Comparison of ENCODE assay signal across 7 cellular contexts in the genomic region with DNA sequence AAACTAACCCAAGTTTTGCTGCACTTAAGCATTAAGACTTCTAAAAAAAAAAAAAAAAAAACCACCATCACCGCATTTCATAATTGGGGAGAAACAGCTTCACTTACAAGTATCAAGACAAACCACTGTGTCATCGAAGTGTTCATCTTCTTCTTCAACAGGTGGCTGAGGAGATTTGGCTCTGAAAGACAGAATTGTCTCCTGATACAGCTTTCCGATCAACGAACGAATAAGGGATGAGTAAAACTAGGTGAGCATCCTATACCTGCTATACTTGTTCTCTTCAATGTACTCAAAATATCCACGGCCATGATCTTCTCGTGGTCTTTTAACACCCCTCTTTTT. TPM values are rescaled to one million over a fixed set of nuclear protein-coding genes. Genes with fewer than 3 reads are reported as not detected.
DNase-seq lines count a peak whose midpoint lies in the region; ATAC-seq and TF ChIP-seq lines count a peak whose summit lies in the region.

No MANE protein-coding gene starts in this region.

- H3K36me3 ChIP-seq in H7 (replicated peaks; ENCODE audit: control insufficient read depth, insufficient read depth, low read length): peaks cover 35% of the 10 kb centered on the region
- H3K36me3 ChIP-seq in PC-9 (ENCODE audit: low read depth): peaks cover 54% of the 10 kb centered on the region
- H3K36me3 ChIP-seq in ovary: no peaks in the 10 kb centered on the region

- H3K9me3 ChIP-seq in PC-9 (ENCODE audit: insufficient read depth, low read depth): no peaks in the 10 kb centered on the region
- H3K9me3 ChIP-seq in ovary: no peaks in the 10 kb centered on the region

- CTCF ChIA-PET in PC-9 (lab: Charles Lee): interaction anchor here (0.6 to 0.7 kb wide), 2 partner anchors 109 to 185 kb away, joined by 5 to 8 read pairs; no protein-coding TSS in a partner anchor

- TSS peak; percentile 22 for BruUV-seq in PC-9 (replicated peaks; lab: Mats Ljungman, UMichigan)

- POLR2A ChIA-PET in PC-9 (lab: Charles Lee; ENCODE audit: unreplicated experiment): no interaction called here

- peak overlapping the region; percentile 89 for H3K4me2 ChIP-seq in PC-9

- H3K4me3 Mint-ChIP-seq in endothelial cell (ENCODE audit: unreplicated experiment): peak overlapping the region; percentile 97

- H3K27ac ChIP-seq in PC-9 (peak overlapping the region; percentile 70), ovary (peak overlapping the region; percentile 98 to 99)

- no peak for ATAC-seq in HG03045 (IDR thresholded peaks at IDR 0.05; ENCODE audit: unreplicated experiment)

- H3K4me3 ChIP-seq in H7 (ENCODE audit: insufficient read depth, low read depth, low read length) (peak overlapping the region; percentile 100), PC-9 (peak overlapping the region; percentile 98), ovary (peak overlapping the region; percentile 76)

- H3K9me2 ChIP-seq in PC-9 (ENCODE audit: insufficient read depth): no peaks in the 10 kb centered on the region

- peaks cover 56% of the 10 kb centered on the region for H3K4me1 Mint-ChIP-seq in endothelial cell (ENCODE audit: unreplicated experiment)

- H3K27me3 Mint-ChIP-seq in endothelial cell (ENCODE audit: unreplicated experiment): peaks cover 24% of the 10 kb centered on the region

- H2AFZ ChIP-seq in PC-9: peak overlapping the region; percentile 52; the same call in 1 of the 2 replicates

- H3K36me3 Mint-ChIP-seq in endothelial cell (ENCODE audit: low read depth, unreplicated experiment): peaks cover 51% of the 10 kb centered on the region

- H3K4me1 ChIP-seq in PC-9 (replicated peaks; ENCODE audit: insufficient read depth) (peaks cover 31% of the 10 kb centered on the region), ovary (ENCODE audit: insufficient read depth) (peaks cover 10% of the 10 kb centered on the region)

- H3F3A ChIP-seq in PC-9 (ENCODE audit: insufficient read depth, low read depth): peaks cover 54% of the 10 kb centered on the region

- H3K27ac Mint-ChIP-seq in endothelial cell (ENCODE audit: unreplicated experiment): peak overlapping the region; percentile 88

- no peak for TF ChIP-seq POLR2A in ovary (IDR thresholded peaks at IDR 0.05)

- DNase-seq in H7 (no peak), PC-9 (no peak), endothelial cell (ENCODE audit: low spot score) (no peak), ovary (no peak), hippocampal formation (lab: John Stamatoyannopoulos, UW) (no peak)
- DNase-seq in stimulated activated CD8-positive, alpha-beta memory T cell treated with anti-CD3 and anti-CD28 coated beads, Interleukin-4, amount 100 ng/mL, for 48 hours: no peak

- WGBS in ovary, 3 donors: 0 to 1% (median 1%) methylated on average over 7 of the region's 7 CpGs

- no peak for TF ChIP-seq EP300 in ovary (IDR thresholded peaks at IDR 0.05)

- H3K27me3 ChIP-seq in H7 (ENCODE audit: control insufficient read depth, insufficient read depth, low read length): no peaks in the 10 kb centered on the region
- H3K27me3 ChIP-seq in PC-9 (ENCODE audit: insufficient read depth, low read depth): no peaks in the 10 kb centered on the region
- H3K27me3 ChIP-seq in ovary: no peaks in the 10 kb centered on the region

- TF ChIP-seq CTCF in PC-9 (conservative IDR thresholded peaks at IDR 0.05): no peak
- TF ChIP-seq CTCF in endothelial cell (IDR thresholded peaks at IDR 0.05; ENCODE audit: unreplicated experiment): no peak
- no peak for TF ChIP-seq CTCF in ovary (IDR thresholded peaks at IDR 0.05)

- H3K9me3 Mint-ChIP-seq in endothelial cell (ENCODE audit: unreplicated experiment): no peaks in the 10 kb centered on the region

- H4K20me1 ChIP-seq in PC-9 (ENCODE audit: insufficient read depth): peaks cover 55% of the 10 kb centered on the region

- intact Hi-C loops in PC-9 (cut with micrococcal nuclease; ENCODE audit: unreplicated experiment): loop anchor here (2.0 to 10.0 kb wide), 3 partner anchors 292 to 815 kb away; a partner anchor contains a TSS
- intact Hi-C loops in ovary (cut with DNase I): loop anchor here in 1 of 4 donors (10.0 kb wide), 1 partner anchor 208 kb away; a partner anchor contains a TSS

- H3K79me2 ChIP-seq in PC-9 (ENCODE audit: low read depth): peaks cover 67% of the 10 kb centered on the region

RNA-seq across cellular contexts. Expression of a gene that starts 2.0 kb away (rescaled TPM):
- 249 and 277 TPM in 2 replicates for total RNA-seq in H7 (2014; rRNA removed; shearing (Covaris generic))
- total RNA-seq in PC-9 (2021): 291 and 376 TPM in 2 replicates
- 381 TPM for total RNA-seq in endothelial cell (ENCODE audit: unreplicated experiment)
- total RNA-seq in ovary: 100 to 1,000 TPM; 269 to 408 (median 314) TPM
- polyA plus RNA-seq in ovary: 100 to 1,000 TPM; 163 to 377 TPM

RNA-seq across cellular contexts. Expression of a gene that starts 26.9 kb away (rescaled TPM):
- 8.7 and 11.6 TPM in 2 replicates for total RNA-seq in H7 (2014; rRNA removed; shearing (Covaris generic))
- 34.5 and 40.7 TPM in 2 replicates for total RNA-seq in PC-9 (2021)
- total RNA-seq in endothelial cell (ENCODE audit: unreplicated experiment): 9.6 TPM
- 10 to 100 TPM; 25.2 to 40.0 (median 35.8) TPM for total RNA-seq in ovary
- 100 to 1,000 TPM in 1 of 2 donors, 10 to 100 TPM in 1; 37.7 to 107 TPM for polyA plus RNA-seq in ovary
